20 cellular contexts compared by ENCODE assay signal in genomic region chr7:142511801-142512200, GRCh38.
DNase-seq lines count a peak whose midpoint lies in the region; ATAC-seq and TF ChIP-seq lines count a peak whose summit lies in the region.
"Had no signal": no experiment of that assay in that cellular context is flagged by ENCODE, and none has a peak within 500 bp of the region (broad histone marks: within the 10 kb centered on the region; RNA-seq: fewer than 3 reads in every experiment).

No MANE protein-coding gene starts in this region.

- intact Hi-C loops in adrenal gland (cut with DNase I) = no loop called here

- H3K4me3 Mint-ChIP-seq in stimulated activated naive CD8-positive, alpha-beta T cell treated with anti-CD3 and anti-CD28 coated beads, Interleukin-15, amount 100 ng/mL, for 72 hours = no peak overlapping the region

- no peak overlapping the region for H3K4me3 ChIP-seq in epithelial cell of esophagus (ENCODE audit: low read length)
- no peak overlapping the region for H3K4me3 ChIP-seq in adrenal gland
- H3K4me3 ChIP-seq: SJCRH30 had no signal

- peaks cover 53% of the 10 kb centered on the region for H3K4me1 Mint-ChIP-seq in stimulated activated naive CD8-positive, alpha-beta T cell treated with anti-CD3 and anti-CD28 coated beads, Interleukin-15, amount 100 ng/mL, for 72 hours

- TF ChIP-seq POLR2A in adrenal gland (IDR thresholded peaks at IDR 0.05) = no peak

- H3K9me3 ChIP-seq in adrenal gland (replicated peaks in 1 of 3) = no peaks in the 10 kb centered on the region
- H3K9me3 ChIP-seq: SJCRH30 had no signal

- H3K27me3 Mint-ChIP-seq in stimulated activated naive CD8-positive, alpha-beta T cell treated with anti-CD3 and anti-CD28 coated beads, Interleukin-15, amount 100 ng/mL, for 72 hours = no peaks in the 10 kb centered on the region

- in situ Hi-C loops in GM13977 (cut with MboI; ENCODE audit: low pct_unique_long_range_greater_than_20kb, low sequenced_read_pairs, unreplicated experiment) = no loop called here

- 80 to 92% (median 84%) methylated on average over 6 to 7 of the region's 7 CpGs for WGBS in adrenal gland, 4 donors

- H3K27ac ChIP-seq in adrenal gland = no peak overlapping the region
- H3K27ac ChIP-seq: C4-2B, SJCRH30 had no signal

- H3K27ac Mint-ChIP-seq in stimulated activated naive CD8-positive, alpha-beta T cell treated with anti-CD3 and anti-CD28 coated beads, Interleukin-15, amount 100 ng/mL, for 72 hours = peak overlapping the region in 1 of 2 donors; percentile 43

- no peak for TF ChIP-seq CTCF in epithelial cell of esophagus (IDR thresholded peaks at IDR 0.05; ENCODE audit: insufficient read depth, low read depth, low read length, missing control alignments)
- no peak for TF ChIP-seq CTCF in adrenal gland (IDR thresholded peaks at IDR 0.05)
- TF ChIP-seq CTCF in GM13977 (IDR thresholded peaks at IDR 0.05; ENCODE audit: extremely low read depth, insufficient read depth, missing control alignments) = no peak

- peak; percentile 27 for DNase-seq in activated CD4-positive, alpha-beta T cell treated with anti-CD3 and anti-CD28 coated beads for 48 hours
- DNase-seq in activated CD4-positive, alpha-beta T cell treated with anti-CD3 and anti-CD28 coated beads, Interleukin-2, amount 50 U/mL, for 4 hours = no peak
- peak in 1 of 2 donors; percentile 20 for DNase-seq in stimulated activated naive CD8-positive, alpha-beta T cell treated with anti-CD3 and anti-CD28 coated beads, Interleukin-15, amount 100 ng/mL, for 72 hours
- no peak for DNase-seq in stimulated activated naive CD8-positive, alpha-beta T cell treated with anti-CD3 and anti-CD28 coated beads, Interleukin-15, Interleukin-2, amounts not matched to agents 100 U/mL and 50 U/mL, for 24 hours
- peak; percentile 42 for DNase-seq in epithelial cell of esophagus (ENCODE audit: low read depth)
- no peak for DNase-seq in AML-193 (lab: John Stamatoyannopoulos, UW)
- no peak for DNase-seq in adrenal gland
- no peak for DNase-seq in GM13977 (ENCODE audit: low spot score)
- DNase-seq: 8988T, DMS53, EL, GF-D8, KG1, NCI-H1092, NCI-H1436, NCI-H1930, NCI-H748 treated with DMSO at 0.1 percent for 48 hours, SJCRH30 had no signal

- peak; percentile 76 for ATAC-seq in stimulated activated naive CD8-positive, alpha-beta T cell treated with anti-CD3 and anti-CD28 coated beads, Interleukin-15, amount 100 ng/mL, for 72 hours
- no peak for ATAC-seq in stimulated activated naive CD8-positive, alpha-beta T cell treated with anti-CD3 and anti-CD28 coated beads, Interleukin-15, Interleukin-2, amounts not matched to agents 100 U/mL and 50 U/mL, for 24 hours
- ATAC-seq: Panc1 had no signal

- no peaks in the 10 kb centered on the region for H3K36me3 ChIP-seq in adrenal gland (replicated peaks in 1 of 2)
- H3K36me3 ChIP-seq: SJCRH30 had no signal

- H3K27me3 ChIP-seq in adrenal gland = no peaks in the 10 kb centered on the region

- H3K9me3 Mint-ChIP-seq in stimulated activated naive CD8-positive, alpha-beta T cell treated with anti-CD3 and anti-CD28 coated beads, Interleukin-15, amount 100 ng/mL, for 72 hours = no peaks in the 10 kb centered on the region

- H3K4me1 ChIP-seq in adrenal gland (replicated peaks in 1 of 2) = no peaks in the 10 kb centered on the region
- H3K4me1 ChIP-seq: SJCRH30 had no signal

Comparison
In these comparisons a context has a peak if more than half of its experiments do, and no peak if none do; other contexts are left out.
1. DNase-seq: peak in activated CD4-positive, alpha-beta T cell treated with anti-CD3 and anti-CD28 coated beads for 48 hours (single experiment) and epithelial cell of esophagus (single experiment); none in activated CD4-positive, alpha-beta T cell treated with anti-CD3 and anti-CD28 coated beads, Interleukin-2, amount 50 U/mL, for 4 hours (0 of 2), stimulated activated naive CD8-positive, alpha-beta T cell treated with anti-CD3 and anti-CD28 coated beads, Interleukin-15, Interleukin-2, amounts not matched to agents 100 U/mL and 50 U/mL, for 24 hours (single experiment), AML-193 (0 of 2), adrenal gland (0 of 7) and GM13977 (single experiment).